In genomic region chr3:184857099-184857498, GRCh38 we compare ENCODE assay signal across 35 cellular contexts.
"Had no signal": no experiment of that assay in that cellular context is flagged by ENCODE, and none has a peak within 500 bp of the region (broad histone marks: within the 10 kb centered on the region; RNA-seq: fewer than 3 reads in every experiment).

No MANE protein-coding gene starts in this region.

- H3K9me3 ChIP-seq: MG63 had no signal

- H3K4me3 ChIP-seq: MG63 had no signal

- H3K27me3 ChIP-seq: MG63 had no signal

- DNase-seq: Kasumi-1, MG63, MM.1S, MV-4-11, NCI-H1048, NCI-H1092, NCI-H1092 treated with DMSO at 0.1 percent for 48 hours, NCI-H1105, NCI-H1105 treated with DMSO at 0.1 percent for 48 hours, NCI-H1417, NCI-H1417 treated with DMSO at 0.1 percent for 48 hours, NCI-H1436, NCI-H1436 treated with DMSO at 0.1 percent for 48 hours, NCI-H146, NCI-H1694, NCI-H1694 treated with DMSO at 0.1 percent for 48 hours, NCI-H187, NCI-H187 treated with DMSO at 0.1 percent for 48 hours, NCI-H1930, NCI-H2029, NCI-H2029 treated with DMSO at 0.1 percent for 48 hours, NCI-H2081, NCI-H2081 treated with DMSO at 0.1 percent for 48 hours, NCI-H2107, NCI-H2171, NCI-H2171 treated with DMSO at 0.1 percent for 48 hours, NCI-H2227 treated with DMSO at 0.1 percent for 48 hours, NCI-H226, NCI-H345, NCI-H446, NCI-H446 treated with DMSO at 0.1 percent for 48 hours, NCI-H510A, NCI-H510A treated with DMSO at 0.1 percent for 48 hours, NCI-H524, NCI-H524 treated with DMSO at 0.1 percent for 48 hours had no signal
